ENCODE assay signal across 8 cellular contexts in the genomic region with DNA sequence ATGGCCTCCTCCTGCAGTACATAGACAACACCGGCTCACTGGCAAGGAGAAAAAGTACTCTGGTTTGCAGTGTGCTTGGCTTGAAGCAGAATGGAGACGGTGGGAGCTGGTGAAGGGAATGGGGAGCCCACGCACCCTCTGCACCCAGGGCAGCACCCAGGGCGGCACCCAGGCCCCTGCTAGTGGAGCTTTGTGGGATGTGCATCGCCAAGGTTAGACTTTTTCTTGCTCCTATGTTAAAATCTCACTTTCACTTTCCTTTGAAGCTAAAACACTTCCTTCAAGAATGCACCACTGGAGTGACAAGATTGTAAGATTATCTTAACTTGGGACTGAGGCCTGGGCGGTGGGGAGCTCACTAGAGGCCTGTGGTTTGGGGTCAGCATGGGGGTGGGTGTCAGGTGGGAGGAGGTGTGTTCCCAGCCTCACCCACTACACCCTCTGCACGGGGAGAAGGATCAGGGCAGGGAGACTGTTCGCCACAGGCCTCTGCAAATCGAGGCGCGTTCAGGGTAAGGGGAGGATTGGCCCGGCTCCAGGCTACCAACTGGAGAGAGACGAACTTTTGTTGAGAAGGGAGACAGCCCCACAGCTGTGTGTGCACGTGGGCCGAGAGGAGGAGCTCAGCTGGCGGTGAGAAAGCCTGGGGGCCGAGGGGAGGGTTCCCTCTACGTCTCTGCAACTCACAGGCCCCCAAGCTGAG.
A peak's percentile ranks its signal among the peaks of the same experiment; 100 is the strongest.
DNase-seq lines count a peak whose midpoint lies in the region; ATAC-seq and TF ChIP-seq lines count a peak whose summit lies in the region.

No MANE protein-coding gene starts in this region.

- ATAC-seq in DND-41 (ENCODE audit: insufficient read depth, low read depth): peak; percentile 87
- peak; percentile 89 for ATAC-seq in GM21786 (IDR thresholded peaks at IDR 0.05; ENCODE audit: unreplicated experiment)
- peak; percentile 71 for ATAC-seq in activated naive CD8-positive, alpha-beta T cell treated with anti-CD3 and anti-CD28 coated beads, Interleukin-2, amount 50 U/mL, for 24 hours
- ATAC-seq in HG03039 (IDR thresholded peaks at IDR 0.05; ENCODE audit: unreplicated experiment): no peak

- H3K9ac ChIP-seq in DND-41 (ENCODE audit: low read depth, low read length): peak overlapping the region; percentile 9; the same call in 1 of the 2 replicates

- H3K9me3 ChIP-seq in DND-41 (ENCODE audit: insufficient read depth, low read length, severe bottlenecking): no peaks in the 10 kb centered on the region

- H3K4me1 ChIP-seq in DND-41 (ENCODE audit: insufficient read depth, low read length): peaks cover 30% of the 10 kb centered on the region

- H3K9me3 Mint-ChIP-seq in activated naive CD8-positive, alpha-beta T cell treated with anti-CD3 and anti-CD28 coated beads, Interleukin-2, amount 50 U/mL, for 24 hours: no peaks in the 10 kb centered on the region

- no peaks in the 10 kb centered on the region for H3K36me3 Mint-ChIP-seq in activated naive CD8-positive, alpha-beta T cell treated with anti-CD3 and anti-CD28 coated beads, Interleukin-2, amount 50 U/mL, for 24 hours (ENCODE audit: low read depth)

- H4K20me1 ChIP-seq in DND-41 (ENCODE audit: insufficient read depth, low read length): peaks cover 54% of the 10 kb centered on the region

- H3K4me3 ChIP-seq in DND-41 (ENCODE audit: low read depth in 1 of 2, low read length in 2 of 2): peak overlapping the region in 1 of 2 experiments; percentile 48; a peak in 2 of 4 replicates

- no peaks in the 10 kb centered on the region for H3K36me3 ChIP-seq in DND-41 (ENCODE audit: insufficient read depth, low read length)

- H3K27ac Mint-ChIP-seq in activated naive CD8-positive, alpha-beta T cell treated with anti-CD3 and anti-CD28 coated beads, Interleukin-2, amount 50 U/mL, for 24 hours: peak overlapping the region; percentile 76

- peaks cover 29% of the 10 kb centered on the region for H3K4me1 Mint-ChIP-seq in activated naive CD8-positive, alpha-beta T cell treated with anti-CD3 and anti-CD28 coated beads, Interleukin-2, amount 50 U/mL, for 24 hours

- DNase-seq in DND-41 (peak; percentile 89), NCI-H82 treated with DMSO at 0.1 percent for 48 hours (lab: John Stamatoyannopoulos, UW; ENCODE audit: unreplicated experiment) (peak; percentile 19), NCI-H1417 treated with DMSO at 0.1 percent for 48 hours (lab: John Stamatoyannopoulos, UW) (no peak), DMS153 (lab: John Stamatoyannopoulos, UW) (no peak)
- DNase-seq in activated naive CD8-positive, alpha-beta T cell treated with anti-CD3 and anti-CD28 coated beads, Interleukin-2, amount 50 U/mL, for 24 hours: peak; percentile 44
- DNase-seq in stimulated activated CD4-positive, alpha-beta T cell treated with anti-CD3 and anti-CD28 coated beads, Interleukin-1b, Interleukin-23, amount 100 ng/mL, for 48 hours: peak; percentile 46

- peak; percentile 71 for TF ChIP-seq CTCF in DND-41 (IDR thresholded peaks at IDR 0.05; ENCODE audit: borderline replicate concordance, extremely low read depth, low read length, poor library complexity, severe bottlenecking)

- H2AFZ ChIP-seq in DND-41 (ENCODE audit: low read depth, low read length): peak overlapping the region; percentile 21; the same call in 1 of the 2 replicates

- no peaks in the 10 kb centered on the region for H3K79me2 ChIP-seq in DND-41 (ENCODE audit: insufficient read depth, low read length)

- no peaks in the 10 kb centered on the region for H3K27me3 Mint-ChIP-seq in activated naive CD8-positive, alpha-beta T cell treated with anti-CD3 and anti-CD28 coated beads, Interleukin-2, amount 50 U/mL, for 24 hours

- peaks cover 12% of the 10 kb centered on the region for H3K27me3 ChIP-seq in DND-41 (ENCODE audit: insufficient read depth, low read length, poor library complexity)

- peak overlapping the region; percentile 77 for H3K4me3 Mint-ChIP-seq in activated naive CD8-positive, alpha-beta T cell treated with anti-CD3 and anti-CD28 coated beads, Interleukin-2, amount 50 U/mL, for 24 hours

- peak overlapping the region; percentile 76 for H3K4me2 ChIP-seq in DND-41 (ENCODE audit: insufficient read depth, low read length)

- H3K27ac ChIP-seq in DND-41 (ENCODE audit: low read length): peak overlapping the region; percentile 16

Comparison
In these comparisons a context has a peak if more than half of its experiments do, and no peak if none do; other contexts are left out.
1. DNase-seq: peak in DND-41 (single experiment), NCI-H82 treated with DMSO at 0.1 percent for 48 hours (single experiment), activated naive CD8-positive, alpha-beta T cell treated with anti-CD3 and anti-CD28 coated beads, Interleukin-2, amount 50 U/mL, for 24 hours (single experiment) and stimulated activated CD4-positive, alpha-beta T cell treated with anti-CD3 and anti-CD28 coated beads, Interleukin-1b, Interleukin-23, amount 100 ng/mL, for 48 hours (single experiment); none in NCI-H1417 treated with DMSO at 0.1 percent for 48 hours (single experiment) and DMS153 (single experiment).